ENCODE assay signal across 16 cellular contexts in the genomic region with DNA sequence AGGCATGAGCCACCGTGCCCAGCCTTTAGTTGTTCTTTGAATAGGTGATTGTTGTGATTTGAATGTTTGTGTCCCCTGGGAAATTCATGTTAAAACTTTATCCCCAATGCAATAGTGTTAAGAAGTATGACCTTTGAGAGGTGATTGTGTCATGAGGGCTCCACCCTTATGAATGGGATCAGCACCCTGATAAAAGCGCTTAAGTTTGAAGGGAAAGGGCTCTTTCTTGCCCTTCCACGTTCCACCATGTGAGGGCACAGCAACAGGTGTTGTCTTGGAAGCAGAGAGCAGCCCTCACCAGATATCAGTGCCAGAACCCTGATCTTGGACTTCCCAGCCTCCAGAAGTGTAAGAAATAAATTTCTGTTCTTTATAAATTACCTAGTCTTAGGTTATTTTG. TPM values are rescaled to one million over a fixed set of nuclear protein-coding genes. Genes with fewer than 3 reads are reported as not detected.
DNase-seq lines count a peak whose midpoint lies in the region; ATAC-seq and TF ChIP-seq lines count a peak whose summit lies in the region.
"Had no signal": no experiment of that assay in that cellular context is flagged by ENCODE, and none has a peak within 500 bp of the region (broad histone marks: within the 10 kb centered on the region; RNA-seq: fewer than 3 reads in every experiment).

No MANE protein-coding gene starts in this region.

- no peaks in the 10 kb centered on the region for H3K4me1 ChIP-seq in effector memory CD4-positive, alpha-beta T cell (ENCODE audit: control insufficient read depth, insufficient read depth, low read length, poor library complexity, severe bottlenecking)
- H3K4me1 ChIP-seq in Peyer's patch, result no peaks in the 10 kb centered on the region
- H3K4me1 ChIP-seq: BLaER1, testis had no signal

- no peak for TF ChIP-seq POLR2A in Peyer's patch (IDR thresholded peaks at IDR 0.05)

- no peaks in the 10 kb centered on the region for H3K27me3 ChIP-seq in effector memory CD4-positive, alpha-beta T cell (replicated peaks; ENCODE audit: control insufficient read depth, insufficient read depth, low read length, poor library complexity, severe bottlenecking)
- H3K27me3 ChIP-seq in Peyer's patch, result no peaks in the 10 kb centered on the region
- H3K27me3 ChIP-seq: BLaER1, testis had no signal

- no peaks in the 10 kb centered on the region for H3K36me3 ChIP-seq in effector memory CD4-positive, alpha-beta T cell (ENCODE audit: control insufficient read depth, insufficient read depth, low read length)
- H3K36me3 ChIP-seq in Peyer's patch, result no peaks in the 10 kb centered on the region
- H3K36me3 ChIP-seq: BLaER1 had no signal

- H3K9me3 ChIP-seq in effector memory CD4-positive, alpha-beta T cell (ENCODE audit: control insufficient read depth, low read length), result no peaks in the 10 kb centered on the region
- no peaks in the 10 kb centered on the region for H3K9me3 ChIP-seq in Peyer's patch
- H3K9me3 ChIP-seq: BLaER1, testis had no signal

- ATAC-seq in HG03469 (IDR thresholded peaks at IDR 0.05; ENCODE audit: unreplicated experiment), result no peak
- ATAC-seq: K562, sciatic nerve had no signal

- no peak overlapping the region for H3K27ac ChIP-seq in effector memory CD4-positive, alpha-beta T cell (ENCODE audit: insufficient read depth, low read length, poor library complexity, severe bottlenecking)
- no peak overlapping the region for H3K27ac ChIP-seq in Peyer's patch
- H3K27ac ChIP-seq: BLaER1, SK-N-MC, testis had no signal

- peak; percentile 34; the same call in 1 of the 2 replicates for TF ChIP-seq CTCF in GM12875 (IDR thresholded peaks at IDR 0.05; ENCODE audit: borderline replicate concordance, insufficient read depth, low read depth, low read length)
- TF ChIP-seq CTCF in fibroblast of mammary gland (conservative IDR thresholded peaks at IDR 0.05; ENCODE audit: control insufficient read depth, insufficient read depth, low read depth, low read length), result peak; percentile 14
- peak in 3 of 6 experiments; percentile 21 to 34 (median 24) for TF ChIP-seq CTCF in Peyer's patch (IDR thresholded peaks at IDR 0.05)

- peak; percentile 18 for DNase-seq in ACHN
- peak; percentile 37 for DNase-seq in RPMI7951 (ENCODE audit: low read depth)
- peak; percentile 12 for DNase-seq in fibroblast of mammary gland (ENCODE audit: low read depth)
- DNase-seq in effector memory CD4-positive, alpha-beta T cell, result no peak
- no peak for DNase-seq in activated gamma-delta T cell treated with Interleukin-2 at 50 U/mL for 16 hours
- DNase-seq in Peyer's patch, result no peak
- DNase-seq: activated CD4-positive, alpha-beta memory T cell treated with anti-CD3 and anti-CD28 coated beads for 36 hours; activated naive CD4-positive, alpha-beta T cell; NCI-H510A treated with DMSO at 0.1 percent for 48 hours; testis had no signal

- in situ Hi-C loops in ACHN (cut with HindIII; ENCODE audit: low pct_ligation_motif_present, low pct_unique_long_range_greater_than_20kb, low sequenced_read_pairs), result no loop called here

- H3K4me3 ChIP-seq in GM12875 (ENCODE audit: low read depth, low read length), result no peak overlapping the region
- no peak overlapping the region for H3K4me3 ChIP-seq in fibroblast of mammary gland (ENCODE audit: control insufficient read depth, low read depth, low read length)
- no peak overlapping the region for H3K4me3 ChIP-seq in effector memory CD4-positive, alpha-beta T cell (ENCODE audit: insufficient read depth, low read depth, low read length, poor library complexity, severe bottlenecking)
- no peak overlapping the region for H3K4me3 ChIP-seq in Peyer's patch
- H3K4me3 ChIP-seq: BLaER1, K562, SK-N-MC, testis had no signal

RNA-seq across cellular contexts. Expression of a gene that starts 33.7 kb away (rescaled TPM):
- 48.4 and 53.9 TPM in 2 replicates for total RNA-seq in RPMI7951 (2014; rRNA removed; shearing (Covaris generic))
- 10 to 100 TPM in 2 of 4 donors, 1 to 10 TPM in 2; 5.4 to 17.3 (median 11.1) TPM for total RNA-seq in Peyer's patch

RNA-seq across cellular contexts. Expression of a gene that starts 44.2 kb away (rescaled TPM):
- total RNA-seq in RPMI7951 (2014; rRNA removed; shearing (Covaris generic)), result 19.6 and 28.8 TPM in 2 replicates
- 1 to 10 TPM in 3 of 4 donors, under 1 TPM in 1; 0.35 to 9.1 (median 2.2) TPM for total RNA-seq in Peyer's patch

Comparison
In these comparisons a context has a peak if more than half of its experiments do, and no peak if none do; other contexts are left out.
1. DNase-seq: peak in ACHN (single experiment), RPMI7951 (single experiment) and fibroblast of mammary gland (single experiment); none in effector memory CD4-positive, alpha-beta T cell (0 of 3), activated gamma-delta T cell treated with Interleukin-2 at 50 U/mL for 16 hours (single experiment) and Peyer's patch (0 of 3).